In the genomic region with DNA sequence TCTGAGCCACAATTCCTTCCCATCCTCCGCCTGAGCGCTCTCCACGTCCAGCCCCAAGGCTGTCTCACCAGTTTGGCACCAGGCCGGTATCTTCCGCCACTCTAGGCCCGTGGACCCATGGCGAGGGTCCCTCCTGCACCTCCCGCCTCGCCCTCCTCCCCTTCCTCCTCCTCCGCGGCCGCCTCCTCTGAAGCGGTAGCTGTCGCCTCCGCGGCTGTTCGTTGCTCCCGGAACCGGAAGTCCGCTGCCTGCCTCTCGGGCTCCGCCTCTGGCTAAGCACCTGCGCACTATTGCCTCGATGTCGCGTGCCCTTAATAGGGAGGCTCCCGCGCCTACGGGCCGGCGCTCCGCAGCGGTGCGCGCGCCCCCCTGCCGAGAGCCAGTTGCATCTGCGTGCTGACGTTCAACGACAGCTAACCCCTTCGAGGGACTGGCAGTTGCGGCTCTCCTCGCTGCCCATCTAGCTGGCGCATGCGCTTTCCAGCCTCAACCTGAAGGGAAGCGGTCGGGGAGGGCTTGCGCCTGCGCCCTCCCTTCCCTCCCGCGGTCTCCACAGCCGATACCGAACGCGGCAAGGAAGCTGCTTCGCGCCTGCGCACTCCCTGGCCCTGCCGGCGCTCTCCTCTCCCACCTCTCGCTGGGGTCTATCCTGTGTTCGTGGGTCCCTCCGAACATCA, we compare ENCODE assay signal across 8 cellular contexts. TPM values are rescaled to one million over a fixed set of nuclear protein-coding genes. Genes with fewer than 3 reads are reported as not detected.
DNase-seq lines count a peak whose midpoint lies in the region; ATAC-seq and TF ChIP-seq lines count a peak whose summit lies in the region.

Gene MBD1 (minus strand): TSS at position 229 of the 677 bp plus-strand sequence. CDS start 1,531 bp downstream, outside the sequence.

- no peaks in the 10 kb centered on the region for H3K9me3 Mint-ChIP-seq in activated CD4-positive, alpha-beta T cell treated with anti-CD3 and anti-CD28 coated beads for 36 hours (ENCODE audit: low read depth)

- peak within 1 kb of the TSS; percentile 79 for H3K27ac Mint-ChIP-seq in activated CD4-positive, alpha-beta T cell treated with anti-CD3 and anti-CD28 coated beads for 36 hours

- DNase-seq in BE2C (peak; percentile 89), GM19238 (ENCODE audit: insufficient read length, low spot score) (peak; percentile 95), NCI-H524 (lab: John Stamatoyannopoulos, UW) (peak; percentile 92 to 97), choroid plexus epithelial cell (ENCODE audit: low read depth) (peak; percentile 100), kidney epithelial cell (ENCODE audit: low read depth) (peak; percentile 92)
- peak; percentile 97 for DNase-seq in activated CD4-positive, alpha-beta T cell treated with anti-CD3 and anti-CD28 coated beads for 36 hours
- peak; percentile 92 to 93 for DNase-seq in stimulated activated CD4-positive, alpha-beta T cell treated with anti-CD3 and anti-CD28 coated beads, Interleukin-15, amount 100 ng/mL, for 48 hours (ENCODE audit: low read depth in 2 of 2)

- peak; percentile 84 for ATAC-seq in HG03442 (IDR thresholded peaks at IDR 0.05; ENCODE audit: unreplicated experiment)
- ATAC-seq in activated CD4-positive, alpha-beta T cell treated with anti-CD3 and anti-CD28 coated beads for 36 hours: peak; percentile 91

- CTCF ChIA-PET in activated CD4-positive, alpha-beta T cell treated with anti-CD3 and anti-CD28 coated beads for 36 hours (lab: Charles Lee): interaction anchor here (0.6 to 2.1 kb wide), 9 partner anchors 11 to 1861 kb away, joined by 3 to 7 read pairs (median 3); partner anchors contain the start of gene CFAP53

- POLR2A ChIA-PET in activated CD4-positive, alpha-beta T cell treated with anti-CD3 and anti-CD28 coated beads for 36 hours (lab: Charles Lee): interaction anchor here (0.6 to 1.4 kb wide), 4 partner anchors 15 to 1510 kb away, joined by 3 to 6 read pairs (median 3); partner anchors contain the start of gene CFAP53

- no peaks in the 10 kb centered on the region; the same call in none of the 2 replicates for H3K36me3 ChIP-seq in BE2C
- H3K36me3 ChIP-seq in kidney epithelial cell (ENCODE audit: control insufficient read depth, insufficient read depth, low read length): no peaks in the 10 kb centered on the region

- H3K9me3 ChIP-seq in BE2C: no peaks in the 10 kb centered on the region

- H3K27me3 ChIP-seq in BE2C (no peaks in the 10 kb centered on the region), kidney epithelial cell (ENCODE audit: control insufficient read depth, insufficient read depth, low read length) (no peaks in the 10 kb centered on the region)

- intact Hi-C loops in activated CD4-positive, alpha-beta T cell treated with anti-CD3 and anti-CD28 coated beads for 36 hours (cut with DNase I, micrococcal nuclease): loop anchor here (1.0 to 10.0 kb wide), 8 partner anchors 15 to 1327 kb away; partner anchors contain the start of genes CFAP53 (in 2 of the 2), ELAC1 (in 1 of the 2), ME2 (in 1 of the 2) and RPL17 (in 1 of the 2)

- H3K4me3 ChIP-seq in BE2C (ENCODE audit: low read depth, low read length): peak within 1 kb of the TSS; percentile 91
- H3K4me3 ChIP-seq in choroid plexus epithelial cell (ENCODE audit: low read depth, low read length): peak within 1 kb of the TSS; percentile 100
- H3K4me3 ChIP-seq in kidney epithelial cell (ENCODE audit: low read depth, low read length): peak within 1 kb of the TSS; percentile 98

- peak within 1 kb of the TSS; percentile 91 for H3K4me3 Mint-ChIP-seq in activated CD4-positive, alpha-beta T cell treated with anti-CD3 and anti-CD28 coated beads for 36 hours

- no peaks in the 10 kb centered on the region for H3K27me3 Mint-ChIP-seq in activated CD4-positive, alpha-beta T cell treated with anti-CD3 and anti-CD28 coated beads for 36 hours

- peaks cover 35% of the 10 kb centered on the region for H3K4me1 Mint-ChIP-seq in activated CD4-positive, alpha-beta T cell treated with anti-CD3 and anti-CD28 coated beads for 36 hours

- H3K36me3 Mint-ChIP-seq in activated CD4-positive, alpha-beta T cell treated with anti-CD3 and anti-CD28 coated beads for 36 hours (ENCODE audit: low read depth): peaks cover 64% of the 10 kb centered on the region

- TF ChIP-seq CTCF in BE2C (IDR thresholded peaks at IDR 0.05; ENCODE audit: low read depth, low read length) (no peak), choroid plexus epithelial cell (conservative IDR thresholded peaks at IDR 0.05; ENCODE audit: low read depth, low read length) (peak; percentile 21), kidney epithelial cell (IDR thresholded peaks at IDR 0.05; ENCODE audit: insufficient read depth, low read length, poor library complexity, severe bottlenecking) (peak; percentile 31)

- no peaks in the 10 kb centered on the region for H3K4me1 ChIP-seq in BE2C

RNA-seq across cellular contexts. Expression of gene MBD1, which starts in this region (rescaled TPM):
- polyA plus RNA-seq in BE2C (2012; ENCODE audit: insufficient read depth, insufficient read length, low read depth): 82.9 TPM
- total RNA-seq in activated CD4-positive, alpha-beta T cell treated with anti-CD3 and anti-CD28 coated beads for 36 hours: 10 to 100 TPM; 62.2 to 70.5 TPM
- total RNA-seq in kidney epithelial cell: 72.2 and 91.9 TPM in 2 replicates

Comparison
In these comparisons a context has a peak if more than half of its experiments do, and no peak if none do; other contexts are left out.
1. Peak in every context shown above with its lines: DNase-seq, ATAC-seq and H3K4me3 ChIP-seq.